8 cellular contexts compared by ENCODE assay signal in the genomic region with DNA sequence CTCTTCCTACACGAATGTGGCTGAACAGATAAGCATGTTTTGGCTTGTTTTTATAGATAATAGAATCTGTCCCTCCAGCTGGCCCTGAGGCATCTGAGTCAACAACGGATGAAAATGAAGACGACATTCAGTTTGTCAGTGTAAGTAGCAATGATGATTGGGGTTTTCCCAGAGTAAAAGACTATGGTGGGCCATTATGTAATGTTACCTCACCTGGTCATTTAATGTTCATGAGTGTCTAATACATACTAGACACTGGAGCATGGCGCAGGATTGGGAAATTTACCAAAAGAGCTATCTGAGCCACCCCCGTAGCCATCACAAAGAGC. TPM values are rescaled to one million over a fixed set of nuclear protein-coding genes. Genes with fewer than 3 reads are reported as not detected.
DNase-seq lines count a peak whose midpoint lies in the region; ATAC-seq and TF ChIP-seq lines count a peak whose summit lies in the region.
"Not testable (repeated sequence)": the region's sequence is repeated elsewhere in the genome, so short reads cannot be mapped to it uniquely, and the experiment has no call there.

No MANE protein-coding gene starts in this region.

- not testable (repeated sequence) for H3K4me1 ChIP-seq in CD8-positive, alpha-beta T cell (ENCODE audit: insufficient read depth, low read length)

- H3K9me3 Mint-ChIP-seq in CD8-positive, alpha-beta T cell; activated T-cell treated with anti-CD3 and anti-CD28 coated beads, Interleukin-2, amount 50 U/mL, for 4 hours; naive B cell: not testable (repeated sequence)

- not testable (repeated sequence) for H3K27me3 Mint-ChIP-seq in CD8-positive, alpha-beta T cell (ENCODE audit: low read depth); activated T-cell treated with anti-CD3 and anti-CD28 coated beads, Interleukin-2, amount 50 U/mL, for 4 hours (ENCODE audit: low read depth); naive B cell

- not testable (repeated sequence) for H3K4me3 Mint-ChIP-seq in CD8-positive, alpha-beta T cell; activated T-cell treated with anti-CD3 and anti-CD28 coated beads, Interleukin-2, amount 50 U/mL, for 4 hours; naive B cell

- not testable (repeated sequence) for H3K27ac Mint-ChIP-seq in CD8-positive, alpha-beta T cell; naive B cell

- CTCF ChIA-PET in CD8-positive, alpha-beta T cell (lab: Charles Lee) = not testable (repeated sequence)

- H3K9me3 ChIP-seq in CD8-positive, alpha-beta T cell (ENCODE audit: low read length) = not testable (repeated sequence)

- not testable (repeated sequence) for TF ChIP-seq CTCF in CD8-positive, alpha-beta T cell (IDR thresholded peaks at IDR 0.05)

- H3K27ac ChIP-seq in CD8-positive, alpha-beta T cell (ENCODE audit: low read depth, low read length) = not testable (repeated sequence)

- H3K36me3 ChIP-seq in CD8-positive, alpha-beta T cell (ENCODE audit: insufficient read depth, low read length) = not testable (repeated sequence)

- not testable (repeated sequence) for DNase-seq in CD8-positive, alpha-beta T cell; activated T-cell treated with anti-CD3 and anti-CD28 coated beads, Interleukin-2, amount 50 U/mL, for 4 hours; naive B cell

- H3K36me3 Mint-ChIP-seq in CD8-positive, alpha-beta T cell = peaks cover 28% of the 10 kb centered on the region
- peaks cover 18% of the 10 kb centered on the region for H3K36me3 Mint-ChIP-seq in activated T-cell treated with anti-CD3 and anti-CD28 coated beads, Interleukin-2, amount 50 U/mL, for 4 hours (ENCODE audit: insufficient read depth)
- H3K36me3 Mint-ChIP-seq in naive B cell = not testable (repeated sequence)

- peaks cover 27% of the 10 kb centered on the region for H3K4me1 Mint-ChIP-seq in CD8-positive, alpha-beta T cell (ENCODE audit: low read depth)
- peaks cover 25% of the 10 kb centered on the region for H3K4me1 Mint-ChIP-seq in activated T-cell treated with anti-CD3 and anti-CD28 coated beads, Interleukin-2, amount 50 U/mL, for 4 hours (ENCODE audit: low read depth)
- H3K4me1 Mint-ChIP-seq in naive B cell = peaks cover 19 to 30% (median 22%) of the 10 kb centered on the region in 3 donors

- not testable (repeated sequence) for H3K4me3 ChIP-seq in CD8-positive, alpha-beta T cell (ENCODE audit: low read depth, low read length)

- ATAC-seq in CD8-positive, alpha-beta T cell = peak; percentile 30
- ATAC-seq in GM18870 (IDR thresholded peaks at IDR 0.05; ENCODE audit: unreplicated experiment) (peak; percentile 21), GM19468 (IDR thresholded peaks at IDR 0.05; ENCODE audit: extremely low read depth, unreplicated experiment) (peak; percentile 17), HG02588 (IDR thresholded peaks at IDR 0.05; ENCODE audit: unreplicated experiment) (peak; percentile 20), HG03039 (IDR thresholded peaks at IDR 0.05; ENCODE audit: unreplicated experiment) (peak; percentile 10), HG03460 (IDR thresholded peaks at IDR 0.05; ENCODE audit: unreplicated experiment) (peak; percentile 21), naive B cell (ENCODE audit: low read depth in 2 of 2) (peak; percentile 43 to 52)
- ATAC-seq in activated T-cell treated with anti-CD3 and anti-CD28 coated beads, Interleukin-2, amount 50 U/mL, for 4 hours = peak; percentile 23 to 34

- intact Hi-C loops in CD8-positive, alpha-beta T cell (cut with DNase I, micrococcal nuclease) = loop anchor here (5.0 to 10.0 kb wide), 2 partner anchors 125 to 268 kb away; a partner anchor contains a TSS

- POLR2A ChIA-PET in CD8-positive, alpha-beta T cell (lab: Charles Lee) = not testable (repeated sequence)

- not testable (repeated sequence) for H3K27me3 ChIP-seq in CD8-positive, alpha-beta T cell (ENCODE audit: insufficient read depth, low read length)

RNA-seq across cellular contexts. Expression of a gene that starts 0.7 kb away (rescaled TPM):
- total RNA-seq in CD8-positive, alpha-beta T cell = 10 to 100 TPM; 13.1 to 14.2 TPM
- total RNA-seq in activated T-cell treated with anti-CD3 and anti-CD28 coated beads, Interleukin-2, amount 50 U/mL, for 4 hours = 10 to 100 TPM; 13.1 to 15.2 (median 14.2) TPM
- polyA plus RNA-seq in naive B cell (ENCODE audit: low read depth in 6 of 6) = 1 to 10 TPM; 5.7 to 8.2 (median 6.2) TPM

RNA-seq across cellular contexts. Expression of a gene that starts 42.8 kb away (rescaled TPM):
- total RNA-seq in CD8-positive, alpha-beta T cell = 100 to 1,000 TPM; 132 to 136 TPM
- 10 to 100 TPM; 36.8 to 44.8 (median 43.3) TPM for total RNA-seq in activated T-cell treated with anti-CD3 and anti-CD28 coated beads, Interleukin-2, amount 50 U/mL, for 4 hours
- 10 to 100 TPM; 32.2 to 40.4 (median 38.2) TPM for polyA plus RNA-seq in naive B cell (ENCODE audit: low read depth in 6 of 6)
